In genomic region chr5:137215780-137216179, GRCh38 we compare ENCODE assay signal across 1 cellular context.
TF ChIP-seq lines count a peak whose summit lies in the region.

No MANE protein-coding gene starts in this region.

TF ChIP-seq in HepG2, 621 proteins besides CTCF, POLR2A, EP300 and RAD21 (continued from another document and continues in another):
- TF ChIP-seq ATF6 (CRISPR knock-in tag; conservative IDR thresholded peaks at IDR 0.05) (no peak), ZNF549 (CRISPR knock-in tag; IDR thresholded peaks at IDR 0.05) (no peak), HOXD1 (CRISPR knock-in tag; IDR thresholded peaks at IDR 0.05) (no peak), FOSL2 (CRISPR knock-in tag; IDR thresholded peaks at IDR 0.05) (peak; percentile 13; the same call in 1 of the 2 replicates), TBP (CRISPR knock-in tag; IDR thresholded peaks at IDR 0.05) (no peak), ZNF10 (CRISPR knock-in tag; IDR thresholded peaks at IDR 0.05; ENCODE audit: borderline replicate concordance, low read depth) (no peak), SKI (IDR thresholded peaks at IDR 0.05; ENCODE audit: partially characterized antibody) (peak; percentile 82), ZNF253 (CRISPR knock-in tag; IDR thresholded peaks at IDR 0.05; ENCODE audit: borderline replicate concordance) (no peak), ZNF235 (CRISPR knock-in tag; IDR thresholded peaks at IDR 0.05; ENCODE audit: borderline replicate concordance) (no peak), PHF20 (CRISPR knock-in tag; IDR thresholded peaks at IDR 0.05) (no peak), STAT5B (CRISPR knock-in tag; IDR thresholded peaks at IDR 0.05) (no peak), PRDM10 (CRISPR knock-in tag; IDR thresholded peaks at IDR 0.05; ENCODE audit: low read depth) (no peak), ZNF878 (CRISPR knock-in tag; IDR thresholded peaks at IDR 0.05) (no peak), FOXC1 (CRISPR knock-in tag; IDR thresholded peaks at IDR 0.05; ENCODE audit: borderline replicate concordance) (no peak), ZBTB20 (CRISPR knock-in tag; IDR thresholded peaks at IDR 0.05; ENCODE audit: borderline replicate concordance, low read depth) (no peak), ZNF792 (CRISPR knock-in tag; IDR thresholded peaks at IDR 0.05) (no peak), ZBTB3 (CRISPR knock-in tag; IDR thresholded peaks at IDR 0.05; ENCODE audit: borderline replicate concordance, low read depth) (no peak), KDM5B (CRISPR knock-in tag; IDR thresholded peaks at IDR 0.05; ENCODE audit: borderline replicate concordance) (no peak), ZNF143 (CRISPR knock-in tag; IDR thresholded peaks at IDR 0.05) (no peak), ZNF841 (CRISPR knock-in tag; IDR thresholded peaks at IDR 0.05; ENCODE audit: borderline replicate concordance) (no peak), HNRNPLL (IDR thresholded peaks at IDR 0.05; ENCODE audit: low read depth, low read length, poor library complexity, severe bottlenecking) (no peak), ZBTB2 (CRISPR knock-in tag; IDR thresholded peaks at IDR 0.05; ENCODE audit: low read depth) (no peak), HNF4A (CRISPR knock-in tag; IDR thresholded peaks at IDR 0.05) (peak; percentile 61), NFE2 (CRISPR knock-in tag; IDR thresholded peaks at IDR 0.05) (no peak), RFX5 (IDR thresholded peaks at IDR 0.05; ENCODE audit: low read depth, low read length) (no peak), NR2F6 (IDR thresholded peaks at IDR 0.05) (peak; percentile 61), NR2F6 (CRISPR knock-in tag; IDR thresholded peaks at IDR 0.05) (0 out of 2 replicates have a peak, but pooled peaks have one; percentile 26), RFXAP (CRISPR knock-in tag; IDR thresholded peaks at IDR 0.05; ENCODE audit: borderline replicate concordance) (no peak), ZNF496 (CRISPR knock-in tag; IDR thresholded peaks at IDR 0.05; ENCODE audit: insufficient replicate concordance) (no peak), HMG20A (CRISPR knock-in tag; IDR thresholded peaks at IDR 0.05; ENCODE audit: borderline replicate concordance) (no peak), SMAD9 (CRISPR knock-in tag; IDR thresholded peaks at IDR 0.05) (no peak), ISL2 (CRISPR knock-in tag; IDR thresholded peaks at IDR 0.05) (no peak), ZNF816 (CRISPR knock-in tag; IDR thresholded peaks at IDR 0.05; ENCODE audit: borderline replicate concordance) (no peak), ZMAT3 (CRISPR knock-in tag; conservative IDR thresholded peaks at IDR 0.05) (no peak), ARNT (IDR thresholded peaks at IDR 0.05) (no peak), RXRA (CRISPR knock-in tag; IDR thresholded peaks at IDR 0.05) (peak; percentile 35; the same call in 1 of the 2 replicates), NCOA2 (CRISPR knock-in tag; IDR thresholded peaks at IDR 0.05) (peak; percentile 49; the same call in 1 of the 2 replicates), FOXP4 (CRISPR knock-in tag; IDR thresholded peaks at IDR 0.05) (peak; percentile 21; the same call in 1 of the 2 replicates), TEF (CRISPR knock-in tag; IDR thresholded peaks at IDR 0.05) (no peak), SNAI1 (CRISPR knock-in tag; IDR thresholded peaks at IDR 0.05; ENCODE audit: borderline replicate concordance) (no peak), TBX2 (CRISPR knock-in tag; IDR thresholded peaks at IDR 0.05; ENCODE audit: borderline replicate concordance) (no peak), SAP130 (CRISPR knock-in tag; IDR thresholded peaks at IDR 0.05; ENCODE audit: low read depth) (no peak), ZNF280D (CRISPR knock-in tag; IDR thresholded peaks at IDR 0.05) (no peak), THAP8 (CRISPR knock-in tag; IDR thresholded peaks at IDR 0.05; ENCODE audit: borderline replicate concordance) (no peak), SPEN (CRISPR knock-in tag; IDR thresholded peaks at IDR 0.05; ENCODE audit: low read depth) (no peak), KDM2A (CRISPR knock-in tag; IDR thresholded peaks at IDR 0.05; ENCODE audit: borderline replicate concordance, low read depth) (no peak), ZNF724P (CRISPR knock-in tag; IDR thresholded peaks at IDR 0.05; ENCODE audit: borderline replicate concordance) (no peak), YY1 (IDR thresholded peaks at IDR 0.05; ENCODE audit: insufficient read depth, insufficient replicate concordance, low read depth, low read length) (no peak), RARG (CRISPR knock-in tag; IDR thresholded peaks at IDR 0.05; ENCODE audit: low read depth) (no peak), ARID5B (CRISPR knock-in tag; IDR thresholded peaks at IDR 0.05) (peak; percentile 59; the same call in 1 of the 2 replicates)
